1 cellular context compared by ENCODE assay signal in genomic region chr10:21247592-21247991, GRCh38.
TF ChIP-seq lines count a peak whose summit lies in the region.

No MANE protein-coding gene starts in this region.

TF ChIP-seq in HepG2, 621 proteins besides CTCF, POLR2A, EP300 and RAD21 (continued from another document):
- TF ChIP-seq, protein P1, sequence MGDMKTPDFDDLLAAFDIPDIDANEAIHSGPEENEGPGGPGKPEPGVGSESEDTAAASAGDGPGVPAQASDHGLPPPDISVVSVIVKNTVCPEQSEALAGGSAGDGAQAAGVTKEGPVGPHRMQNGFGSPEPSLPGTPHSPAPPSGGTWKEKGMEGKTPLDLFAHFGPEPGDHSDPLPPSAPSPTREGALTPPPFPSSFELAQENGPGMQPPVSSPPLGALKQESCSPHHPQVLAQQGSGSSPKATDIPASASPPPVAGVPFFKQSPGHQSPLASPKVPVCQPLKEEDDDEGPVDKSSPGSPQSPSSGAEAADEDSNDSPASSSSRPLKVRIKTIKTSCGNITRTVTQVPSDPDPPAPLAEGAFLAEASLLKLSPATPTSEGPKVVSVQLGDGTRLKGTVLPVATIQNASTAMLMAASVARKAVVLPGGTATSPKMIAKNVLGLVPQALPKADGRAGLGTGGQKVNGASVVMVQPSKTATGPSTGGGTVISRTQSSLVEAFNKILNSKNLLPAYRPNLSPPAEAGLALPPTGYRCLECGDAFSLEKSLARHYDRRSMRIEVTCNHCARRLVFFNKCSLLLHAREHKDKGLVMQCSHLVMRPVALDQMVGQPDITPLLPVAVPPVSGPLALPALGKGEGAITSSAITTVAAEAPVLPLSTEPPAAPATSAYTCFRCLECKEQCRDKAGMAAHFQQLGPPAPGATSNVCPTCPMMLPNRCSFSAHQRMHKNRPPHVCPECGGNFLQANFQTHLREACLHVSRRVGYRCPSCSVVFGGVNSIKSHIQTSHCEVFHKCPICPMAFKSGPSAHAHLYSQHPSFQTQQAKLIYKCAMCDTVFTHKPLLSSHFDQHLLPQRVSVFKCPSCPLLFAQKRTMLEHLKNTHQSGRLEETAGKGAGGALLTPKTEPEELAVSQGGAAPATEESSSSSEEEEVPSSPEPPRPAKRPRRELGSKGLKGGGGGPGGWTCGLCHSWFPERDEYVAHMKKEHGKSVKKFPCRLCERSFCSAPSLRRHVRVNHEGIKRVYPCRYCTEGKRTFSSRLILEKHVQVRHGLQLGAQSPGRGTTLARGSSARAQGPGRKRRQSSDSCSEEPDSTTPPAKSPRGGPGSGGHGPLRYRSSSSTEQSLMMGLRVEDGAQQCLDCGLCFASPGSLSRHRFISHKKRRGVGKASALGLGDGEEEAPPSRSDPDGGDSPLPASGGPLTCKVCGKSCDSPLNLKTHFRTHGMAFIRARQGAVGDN (CRISPR knock-in tag; IDR thresholded peaks at IDR 0.05) = no peak
- TF ChIP-seq CHCHD3 (CRISPR knock-in tag; IDR thresholded peaks at IDR 0.05) (no peak), KDM3A (CRISPR knock-in tag; IDR thresholded peaks at IDR 0.05; ENCODE audit: low read depth) (no peak), SP5 (CRISPR knock-in tag; IDR thresholded peaks at IDR 0.05; ENCODE audit: borderline replicate concordance, low read depth) (no peak), RCOR2 (CRISPR knock-in tag; IDR thresholded peaks at IDR 0.05) (no peak), ARID3A (IDR thresholded peaks at IDR 0.05; ENCODE audit: low read depth, low read length) (no peak)
